ENCODE assay signal across 19 cellular contexts in genomic region chr4:78545275-78546246, GRCh38. TPM values are rescaled to one million over a fixed set of nuclear protein-coding genes. Genes with fewer than 3 reads are reported as not detected.
A peak's percentile ranks its signal among the peaks of the same experiment; 100 is the strongest.
DNase-seq lines count a peak whose midpoint lies in the region; ATAC-seq and TF ChIP-seq lines count a peak whose summit lies in the region.
"Had no signal": no experiment of that assay in that cellular context is flagged by ENCODE, and none has a peak within 500 bp of the region (broad histone marks: within the 10 kb centered on the region; RNA-seq: fewer than 3 reads in every experiment).

No MANE protein-coding gene starts in this region.

- H3K4me2 ChIP-seq in mammary epithelial cell (ENCODE audit: insufficient read depth, low read depth, low read length) (peak overlapping the region; percentile 18), PC-9 (no peak overlapping the region)
- H3K4me2 ChIP-seq: smooth muscle cell had no signal

- H2AFZ ChIP-seq in mammary epithelial cell (ENCODE audit: low read depth, low read length): no peak overlapping the region
- no peak overlapping the region for H2AFZ ChIP-seq in PC-9

- peak overlapping the region; percentile 27 for H3K27ac Mint-ChIP-seq in MCF 10A (ENCODE audit: low read depth, unreplicated experiment)
- H3K27ac Mint-ChIP-seq: activated naive CD4-positive, alpha-beta T cell treated with anti-CD3 and anti-CD28 coated beads for 36 hours; CD14-positive monocyte; naive B cell had no signal

- intact Hi-C loops in MCF 10A (cut with micrococcal nuclease): no loop called here
- intact Hi-C loops in breast epithelium (cut with DNase I; ENCODE audit: low total_unique reads): no loop called here
- intact Hi-C loops in mammary epithelial cell (cut with micrococcal nuclease): no loop called here
- intact Hi-C loops in left ventricle myocardium superior (cut with micrococcal nuclease): no loop called here
- intact Hi-C loops in PC-9 (cut with micrococcal nuclease; ENCODE audit: unreplicated experiment): no loop called here

- no peaks in the 10 kb centered on the region for H3K4me1 ChIP-seq in breast epithelium
- peaks cover 42% of the 10 kb centered on the region for H3K4me1 ChIP-seq in mammary epithelial cell (ENCODE audit: insufficient read depth, low read length)
- H3K4me1 ChIP-seq in tibial nerve: peaks cover 0 to 34% (median 10%) of the 10 kb centered on the region in 4 donors
- peaks cover 19% of the 10 kb centered on the region for H3K4me1 ChIP-seq in PC-9 (replicated peaks; ENCODE audit: insufficient read depth)

- H3K9me3 Mint-ChIP-seq in MCF 10A (ENCODE audit: unreplicated experiment): peaks cover 7% of the 10 kb centered on the region
- H3K9me3 Mint-ChIP-seq: naive B cell had no signal

- H3K27me3 ChIP-seq in breast epithelium (no peaks in the 10 kb centered on the region), mammary epithelial cell (ENCODE audit: insufficient read depth, low read length) (no peaks in the 10 kb centered on the region), tibial nerve (no peaks in the 10 kb centered on the region), PC-9 (ENCODE audit: insufficient read depth, low read depth) (no peaks in the 10 kb centered on the region)

- H3K9ac ChIP-seq in mammary epithelial cell (ENCODE audit: insufficient read depth, low read length): no peak overlapping the region

- BruUV-seq in MCF 10A (replicated peaks; lab: Mats Ljungman, UMichigan): no TSS peak
- no TSS peak for BruUV-seq in mammary epithelial cell (replicated peaks; lab: Mats Ljungman, UMichigan)
- BruUV-seq in PC-9 (replicated peaks; lab: Mats Ljungman, UMichigan): no TSS peak

- H4K20me1 ChIP-seq in mammary epithelial cell (ENCODE audit: insufficient read depth, low read length) (no peaks in the 10 kb centered on the region), PC-9 (ENCODE audit: insufficient read depth) (no peaks in the 10 kb centered on the region)

- TF ChIP-seq POLR2A in breast epithelium (IDR thresholded peaks at IDR 0.05) (no peak), tibial nerve (IDR thresholded peaks at IDR 0.05) (no peak)

- no peaks in the 10 kb centered on the region for H3K27me3 Mint-ChIP-seq in MCF 10A (ENCODE audit: insufficient read depth, unreplicated experiment)

- DNase-seq in MCF 10A (ENCODE audit: unreplicated experiment) (peak; percentile 47), breast epithelium (ENCODE audit: low spot score in 2 of 2) (no peak), mammary epithelial cell (peak; percentile 69), left ventricle myocardium superior (peak; percentile 36), tibial nerve (ENCODE audit: low spot score in 2 of 2) (no peak), PC-9 (no peak), occipital lobe (lab: John Stamatoyannopoulos, UW) (no peak)
- no peak for DNase-seq in activated CD4-positive, alpha-beta T cell treated with anti-CD3 and anti-CD28 coated beads, Interleukin-2, amount 50 U/mL, for 4 hours
- DNase-seq: activated naive CD4-positive, alpha-beta T cell treated with anti-CD3 and anti-CD28 coated beads for 36 hours; activated T-cell treated with anti-CD3 and anti-CD28 coated beads for 4 hours; cortex of kidney; DMS53; naive B cell; NCI-H226; stimulated activated CD8-positive, alpha-beta memory T cell treated with anti-CD3 and anti-CD28 coated beads, Interleukin-4, amount 100 ng/mL, for 48 hours; SW 1271 had no signal

- no peaks in the 10 kb centered on the region for H3K9me2 ChIP-seq in PC-9 (ENCODE audit: insufficient read depth)

- 51% methylated on average over 5 of the region's 5 CpGs for WGBS in mammary epithelial cell (ENCODE audit: low coverage, missing lambda C conversion rate)
- 42 to 47% methylated on average over 5 of the region's 5 CpGs for WGBS in tibial nerve, 2 donors

- dilution Hi-C loops in mammary epithelial cell (cut with HindIII; ENCODE audit: low sequenced_read_pairs): no loop called here

- H3K79me2 ChIP-seq in mammary epithelial cell (ENCODE audit: insufficient read depth, low read length) (no peaks in the 10 kb centered on the region), PC-9 (ENCODE audit: low read depth) (no peaks in the 10 kb centered on the region)

- TF ChIP-seq EP300 in tibial nerve (IDR thresholded peaks at IDR 0.05): no peak

- CTCF ChIA-PET in MCF 10A (lab: Yijun Ruan, JAX) (interaction anchor here (0.7 to 1.3 kb wide), 2 partner anchors 30 to 1081 kb away, joined by 3 to 4 read pairs; no protein-coding TSS in a partner anchor), mammary epithelial cell (lab: Charles Lee; ENCODE audit: low non-redundant PET) (no interaction called here), PC-9 (lab: Charles Lee) (no interaction called here)

- TF ChIP-seq CTCF in MCF 10A (IDR thresholded peaks at IDR 0.05; ENCODE audit: unreplicated experiment) (no peak), breast epithelium (IDR thresholded peaks at IDR 0.05) (no peak), mammary epithelial cell (conservative IDR thresholded peaks at IDR 0.05 in 1 of 2, IDR thresholded peaks at IDR 0.05 in 1 of 2; ENCODE audit: extremely low read depth in 1 of 2, insufficient read depth in 1 of 2, low read depth in 1 of 2, low read length in 2 of 2) (no peak), tibial nerve (IDR thresholded peaks at IDR 0.05) (no peak), PC-9 (conservative IDR thresholded peaks at IDR 0.05) (no peak)

- in situ Hi-C loops in mammary epithelial cell (cut with MboI; ENCODE audit: low sequenced_read_pairs in 2 of 2): no loop called here

- peaks cover 22% of the 10 kb centered on the region for H3K4me1 Mint-ChIP-seq in MCF 10A (ENCODE audit: insufficient read depth, unreplicated experiment)
- H3K4me1 Mint-ChIP-seq: CD14-positive monocyte had no signal

- POLR2A ChIA-PET in MCF 10A (lab: Yijun Ruan, JAX): interaction anchor here (0.7 to 1.7 kb wide), 12 partner anchors 9 to 664 kb away, joined by 3 to 7 read pairs (median 3); no protein-coding TSS in a partner anchor
- POLR2A ChIA-PET in PC-9 (lab: Charles Lee; ENCODE audit: unreplicated experiment): no interaction called here

- H3K27ac ChIP-seq in breast epithelium: peak overlapping the region in 1 of 2 donors; percentile 41
- peak overlapping the region; percentile 33 for H3K27ac ChIP-seq in mammary epithelial cell (ENCODE audit: insufficient read depth, low read depth, low read length)
- peak overlapping the region in 3 of 4 donors; percentile 7 to 70 (median 24) for H3K27ac ChIP-seq in tibial nerve
- H3K27ac ChIP-seq in PC-9: no peak overlapping the region
- H3K27ac ChIP-seq: 22Rv1 had no signal

- H3F3A ChIP-seq in PC-9 (ENCODE audit: insufficient read depth, low read depth): peaks cover 10% of the 10 kb centered on the region; the same call in 1 of the 2 replicates

- H3K4me3 ChIP-seq in breast epithelium (no peak overlapping the region), mammary epithelial cell (replicated peaks in 1 of 3; ENCODE audit: insufficient read depth in 1 of 3, low read depth in 2 of 3, low read length in 3 of 3) (no peak overlapping the region), tibial nerve (no peak overlapping the region), PC-9 (no peak overlapping the region)
- H3K4me3 ChIP-seq: smooth muscle cell had no signal

- no peaks in the 10 kb centered on the region for H3K9me3 ChIP-seq in breast epithelium
- H3K9me3 ChIP-seq in mammary epithelial cell (replicated peaks; ENCODE audit: insufficient read depth, low read length): no peaks in the 10 kb centered on the region
- no peaks in the 10 kb centered on the region for H3K9me3 ChIP-seq in tibial nerve
- H3K9me3 ChIP-seq in PC-9 (ENCODE audit: insufficient read depth, low read depth): no peaks in the 10 kb centered on the region

- no peak overlapping the region for H3K4me3 Mint-ChIP-seq in MCF 10A (ENCODE audit: unreplicated experiment)
- H3K4me3 Mint-ChIP-seq: activated naive CD4-positive, alpha-beta T cell treated with anti-CD3 and anti-CD28 coated beads for 36 hours; CD14-positive monocyte; naive B cell had no signal

- peaks cover 4% of the 10 kb centered on the region for H3K36me3 Mint-ChIP-seq in MCF 10A (ENCODE audit: insufficient read depth, unreplicated experiment)
- H3K36me3 Mint-ChIP-seq: CD14-positive monocyte, naive B cell had no signal

- ATAC-seq in left ventricle myocardium superior: peak; percentile 80

- no peaks in the 10 kb centered on the region for H3K36me3 ChIP-seq in breast epithelium
- H3K36me3 ChIP-seq in mammary epithelial cell (ENCODE audit: insufficient read depth, low read length): no peaks in the 10 kb centered on the region
- no peaks in the 10 kb centered on the region for H3K36me3 ChIP-seq in tibial nerve
- no peaks in the 10 kb centered on the region for H3K36me3 ChIP-seq in PC-9 (ENCODE audit: low read depth)

RNA-seq across cellular contexts. Expression of gene ANXA3, which starts 6.0 kb away (rescaled TPM):
- total RNA-seq in MCF 10A (2022): 260 and 272 TPM in 2 replicates
- total RNA-seq in breast epithelium: 100 to 1,000 TPM in 1 of 3 donors, 10 to 100 TPM in 2; 37.6 to 170 (median 95.7) TPM
- total RNA-seq in mammary epithelial cell: 100 to 1,000 TPM; 325 to 422 TPM
- 329 TPM for polyA plus RNA-seq in mammary epithelial cell
- polyA minus RNA-seq in mammary epithelial cell: 452 TPM
- total RNA-seq in left ventricle myocardium superior: 39.6 TPM
- 100 to 1,000 TPM in 2 of 4 donors, 10 to 100 TPM in 2; 29.7 to 170 (median 95.7) TPM for total RNA-seq in tibial nerve
- total RNA-seq in PC-9 (2021): 139 and 140 TPM in 2 replicates
- 5.1 TPM for total RNA-seq in occipital lobe

Comparison
In these comparisons a context has a peak if more than half of its experiments do, and no peak if none do; other contexts are left out.
1. DNase-seq: peak in MCF 10A (single experiment), mammary epithelial cell (single experiment) and left ventricle myocardium superior (single experiment); none in breast epithelium (0 of 2), tibial nerve (0 of 2), PC-9 (0 of 2), activated CD4-positive, alpha-beta T cell treated with anti-CD3 and anti-CD28 coated beads, Interleukin-2, amount 50 U/mL, for 4 hours (0 of 2) and occipital lobe (single experiment).